20 cellular contexts compared by ENCODE assay signal in the genomic region with DNA sequence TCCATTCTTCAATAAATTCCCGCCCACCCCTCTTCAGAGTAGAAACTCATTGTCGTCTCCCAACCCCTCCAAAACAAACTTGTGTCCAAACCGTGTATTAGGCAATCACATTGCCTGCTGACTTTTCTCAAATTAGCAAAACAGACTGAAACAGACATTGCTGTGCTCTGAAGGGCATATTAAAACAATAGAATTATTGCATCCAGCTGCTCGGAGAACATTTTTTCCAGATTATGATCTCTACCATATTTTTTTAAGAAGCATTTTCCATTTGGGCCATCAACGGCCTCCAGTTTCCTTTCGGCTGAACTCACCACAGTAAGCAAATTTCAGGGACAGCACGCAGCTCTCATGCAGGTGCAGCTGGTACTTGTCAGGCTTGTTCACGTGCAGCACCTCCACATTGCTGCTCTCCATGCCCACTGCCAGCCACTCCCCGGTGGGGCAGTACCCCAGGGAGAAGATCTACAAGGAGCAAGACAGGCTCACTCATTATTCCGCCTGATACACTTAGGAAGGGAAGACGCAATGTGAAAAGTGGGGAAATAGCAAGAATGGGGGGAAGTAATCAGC.
"Had no signal": no experiment of that assay in that cellular context is flagged by ENCODE, and none has a peak within 500 bp of the region (broad histone marks: within the 10 kb centered on the region; RNA-seq: fewer than 3 reads in every experiment).

No MANE protein-coding gene starts in this region.

- ATAC-seq: foreskin keratinocyte; left lobe of liver; naive thymus-derived CD4-positive, alpha-beta T cell; right cardiac atrium; T-cell had no signal

- DNase-seq: activated CD4-positive, alpha-beta memory T cell treated with anti-CD3 and anti-CD28 coated beads, Interleukin-2, amount 10 ng/mL, durations not matched to agents 7 days and 5 days; activated gamma-delta T cell treated with Interleukin-2 at 50 U/mL for 16 hours; activated naive CD8-positive, alpha-beta T cell treated with anti-CD3 and anti-CD28 coated beads for 36 hours; activated T-cell treated with anti-CD3 and anti-CD28 coated beads, Interleukin-2, amount 50 U/mL, for 48 hours; anterior cingulate cortex; effector CD8-positive, alpha-beta T cell; foreskin keratinocyte; head of caudate nucleus; mammary epithelial cell; naive thymus-derived CD4-positive, alpha-beta T cell; nucleus accumbens; right cardiac atrium; stimulated activated CD4-positive, alpha-beta T cell treated with anti-CD3 and anti-CD28 coated beads, Interleukin-2, amount 100 ng/mL, for 24 hours; stimulated activated naive CD4-positive, alpha-beta T cell; substantia nigra; T-cell; T1000; trophoblast cell had no signal

- H3K27me3 ChIP-seq: foreskin keratinocyte had no signal

- H3K4me1 ChIP-seq: foreskin keratinocyte had no signal

- H3K27ac ChIP-seq: foreskin keratinocyte, VCaP had no signal
